Comparison of ENCODE assay signal across 34 cellular contexts in genomic region chr3:142946861-142947260, GRCh38. TPM values are rescaled to one million over a fixed set of nuclear protein-coding genes. Genes with fewer than 3 reads are reported as not detected.
A peak's percentile ranks its signal among the peaks of the same experiment; 100 is the strongest.
DNase-seq lines count a peak whose midpoint lies in the region; ATAC-seq and TF ChIP-seq lines count a peak whose summit lies in the region.
"Had no signal": no experiment of that assay in that cellular context is flagged by ENCODE, and none has a peak within 500 bp of the region (broad histone marks: within the 10 kb centered on the region; RNA-seq: fewer than 3 reads in every experiment).

No MANE protein-coding gene starts in this region.

- peaks cover 11% of the 10 kb centered on the region for H3K4me1 ChIP-seq in HUES6 (ENCODE audit: control insufficient read depth, insufficient read depth, low read length)
- no peaks in the 10 kb centered on the region for H3K4me1 ChIP-seq in mesendoderm (ENCODE audit: control insufficient read depth, low read depth, low read length)
- H3K4me1 ChIP-seq: SJSA1 had no signal

- WGBS in mesendoderm (ENCODE audit: extremely low coverage, insufficient coverage, low lambda C conversion rate): no CpG with 5 or more reads among the region's 8 CpGs

- no peak overlapping the region for H3K9ac ChIP-seq in HUES6 (ENCODE audit: low read length)
- H3K9ac ChIP-seq in mesendoderm (ENCODE audit: low read length): no peak overlapping the region
- H3K9ac ChIP-seq: BLaER1 had no signal

- H3K56ac ChIP-seq in mesendoderm (ENCODE audit: low read length): no peak overlapping the region

- H3K27me3 ChIP-seq in HUES6 (ENCODE audit: control insufficient read depth, insufficient read depth, low read length) (no peaks in the 10 kb centered on the region; the same call in 1 of the 2 replicates), mesendoderm (ENCODE audit: insufficient read depth, low read length, poor library complexity) (no peaks in the 10 kb centered on the region)
- H3K27me3 ChIP-seq: BLaER1 had no signal

- ATAC-seq in HG02884 (IDR thresholded peaks at IDR 0.05; ENCODE audit: unreplicated experiment) (no peak), T-cell (replicated peaks in 1 of 4) (no peak)
- ATAC-seq: left lobe of liver had no signal

- intact Hi-C loops in Calu3 (cut with micrococcal nuclease; ENCODE audit: unreplicated experiment): no loop called here

- H3K36me3 ChIP-seq in HUES6 (ENCODE audit: control insufficient read depth, insufficient read depth, low read length) (no peaks in the 10 kb centered on the region), mesendoderm (ENCODE audit: control insufficient read depth, insufficient read depth, low read length) (no peaks in the 10 kb centered on the region)
- H3K36me3 ChIP-seq: BLaER1, neutrophil, SJSA1, tibial artery had no signal

- H3K4me3 Mint-ChIP-seq in Calu3 (ENCODE audit: low read depth, unreplicated experiment) (peak overlapping the region; percentile 61), T-cell (peak overlapping the region in 1 of 3 donors; percentile 31)
- H3K4me3 Mint-ChIP-seq: central memory CD8-positive, alpha-beta T cell had no signal

- no peak overlapping the region for H2BK15ac ChIP-seq in mesendoderm (replicated peaks; ENCODE audit: low read depth)

- H3K18ac ChIP-seq in mesendoderm (ENCODE audit: low read length): no peak overlapping the region

- POLR2A ChIA-PET in T-cell (lab: Charles Lee): no interaction called here

- H3K9me3 Mint-ChIP-seq in Calu3 (ENCODE audit: low read depth, unreplicated experiment): no peaks in the 10 kb centered on the region
- no peaks in the 10 kb centered on the region for H3K9me3 Mint-ChIP-seq in T-cell
- H3K9me3 Mint-ChIP-seq: central memory CD8-positive, alpha-beta T cell; stimulated activated naive CD8-positive, alpha-beta T cell treated with anti-CD3 and anti-CD28 coated beads, Interleukin-15, amount 100 ng/mL, for 72 hours had no signal

- peaks cover 4% of the 10 kb centered on the region for H3K27me3 Mint-ChIP-seq in Calu3 (ENCODE audit: unreplicated experiment)
- H3K27me3 Mint-ChIP-seq in T-cell: peaks cover 35 to 38% of the 10 kb centered on the region in 2 donors

- H3K27ac ChIP-seq in HUES6 (ENCODE audit: low read depth, low read length) (no peak overlapping the region), coronary artery (no peak overlapping the region), mesendoderm (ENCODE audit: low read depth, low read length) (no peak overlapping the region)
- H3K27ac ChIP-seq: BLaER1, neutrophil, RWPE1, SJSA1, tibial artery had no signal

- no peak overlapping the region for H3K23ac ChIP-seq in mesendoderm (ENCODE audit: low read length)

- no peaks in the 10 kb centered on the region; the same call in 1 of the 2 replicates for H3K9me3 ChIP-seq in HUES6 (ENCODE audit: control insufficient read depth, insufficient read depth, low read depth, low read length)
- H3K9me3 ChIP-seq: neutrophil, SJSA1, tibial artery had no signal

- H2BK5ac ChIP-seq in mesendoderm (ENCODE audit: low read length): no peak overlapping the region

- H3K4me1 Mint-ChIP-seq in Calu3 (ENCODE audit: low read depth, unreplicated experiment) (peaks cover 30% of the 10 kb centered on the region), T-cell (peaks cover 8 to 14% (median 12%) of the 10 kb centered on the region in 3 donors)

- no peak overlapping the region for H3K4me2 ChIP-seq in mesendoderm (ENCODE audit: low read length)
- H3K4me2 ChIP-seq: BLaER1 had no signal

- no peak overlapping the region for H4K8ac ChIP-seq in mesendoderm (ENCODE audit: low read depth, low read length)

- CTCF ChIA-PET in Calu3 (lab: Charles Lee): interaction anchor here (0.7 kb wide), 1 partner anchor 44 kb away, joined by 3 read pairs; no protein-coding TSS in a partner anchor
- CTCF ChIA-PET in T-cell (lab: Charles Lee): interaction anchor here (0.6 to 0.7 kb wide), 2 partner anchors 27 to 424 kb away, joined by 3 to 5 read pairs; no protein-coding TSS in a partner anchor

- TF ChIP-seq CTCF in Calu3 (IDR thresholded peaks at IDR 0.05; ENCODE audit: unreplicated experiment): no peak
- TF ChIP-seq CTCF in coronary artery (IDR thresholded peaks at IDR 0.05): no peak

- H3K27ac Mint-ChIP-seq in Calu3 (ENCODE audit: unreplicated experiment) (no peak overlapping the region), T-cell (no peak overlapping the region)
- H3K27ac Mint-ChIP-seq: stimulated activated naive CD8-positive, alpha-beta T cell treated with anti-CD3 and anti-CD28 coated beads, Interleukin-15, amount 100 ng/mL, for 72 hours had no signal

- no peak overlapping the region for H3K4ac ChIP-seq in mesendoderm (ENCODE audit: low read depth, low read length)

- no peaks in the 10 kb centered on the region for H3K79me2 ChIP-seq in mesendoderm (ENCODE audit: control insufficient read depth, insufficient read depth, low read length)

- H2AK5ac ChIP-seq in mesendoderm (ENCODE audit: low read length): no peak overlapping the region

- no peaks in the 10 kb centered on the region for H3K79me1 ChIP-seq in mesendoderm (ENCODE audit: low read length)

- H3K4me3 ChIP-seq in HUES6 (ENCODE audit: low read depth, low read length) (0 out of 2 replicates have a peak overlapping the region, but pooled peaks have one; percentile 8), coronary artery (peak overlapping the region; percentile 60), mesendoderm (ENCODE audit: low read length) (no peak overlapping the region)
- H3K4me3 ChIP-seq: BLaER1, SJSA1, tibial artery had no signal

- BruUV-seq in Calu3 (replicated peaks; lab: Mats Ljungman, UMichigan): no TSS peak

- H3K36me3 Mint-ChIP-seq in Calu3 (ENCODE audit: insufficient read depth, unreplicated experiment) (no peaks in the 10 kb centered on the region), T-cell (no peaks in the 10 kb centered on the region)

- H4K5ac ChIP-seq in mesendoderm (ENCODE audit: low read length): no peak overlapping the region

- no peak overlapping the region for H2BK120ac ChIP-seq in mesendoderm (ENCODE audit: low read depth, low read length)

- DNase-seq in Calu3 (no peak), coronary artery (ENCODE audit: low spot score) (no peak), mesendoderm (peak; percentile 51), T-cell (no peak)
- DNase-seq in stimulated activated CD4-positive, alpha-beta T cell treated with anti-CD3 and anti-CD28 coated beads, Interleukin-12 subunit alpha, Interleukin-12 subunit beta, amount 100 ng/mL, for 4 hours: no peak
- DNase-seq: activated naive CD4-positive, alpha-beta T cell; activated T-cell treated with anti-CD3 and anti-CD28 coated beads, Interleukin-2, amount 50 U/mL, for 48 hours; COR-L47; dermis blood vessel endothelial cell; GF-D8; hippocampal formation; KBM-7; mesenchymal stem cell; NCI-H1092 treated with DMSO at 0.1 percent for 48 hours; NCI-H187; NCI-H2171 treated with DMSO at 0.1 percent for 48 hours; NCI-H510A treated with DMSO at 0.1 percent for 48 hours; stimulated activated CD4-positive, alpha-beta T cell treated with anti-CD3 and anti-CD28 coated beads, Interleukin-2, amount 100 ng/mL, for 24 hours; stimulated activated CD8-positive, alpha-beta memory T cell treated with anti-CD3 and anti-CD28 coated beads, Interleukin-4, amount 100 ng/mL, for 48 hours; stimulated activated naive CD8-positive, alpha-beta T cell treated with anti-CD3 and anti-CD28 coated beads, Interleukin-15, amount 100 ng/mL, for 72 hours; T-helper 2 cell; tibial artery had no signal

RNA-seq across cellular contexts. Expression of gene PAQR9, which starts 16.6 kb away (rescaled TPM):
- total RNA-seq in Calu3 (2022): 1.3 and 2.0 TPM in 2 replicates
- 0.86 TPM for polyA plus RNA-seq in mesendoderm (2013, experiment 1 of 2)
- 1.0 TPM for polyA plus RNA-seq in mesendoderm (2013, experiment 2 of 2)
- total RNA-seq in T-cell: not detected
- total RNA-seq: dermis blood vessel endothelial cell, HT1080, MCF 10A, posterior vena cava, SJSA1 had no signal
- polyA plus RNA-seq: AG04450 had no signal

RNA-seq across cellular contexts. Expression of gene U2SURP, which starts 54.5 kb away (rescaled TPM):
- 275 TPM in 2 replicates for total RNA-seq in Calu3 (2022)
- polyA plus RNA-seq in mesendoderm (2013, experiment 1 of 2): 160 TPM
- 159 TPM for polyA plus RNA-seq in mesendoderm (2013, experiment 2 of 2)
- 100 to 1,000 TPM; 113 to 164 (median 122) TPM for total RNA-seq in T-cell

RNA-seq across cellular contexts. Expression of gene PCOLCE2, which starts 58.0 kb away (rescaled TPM):
- total RNA-seq in Calu3 (2022) (5.6 and 9.6 TPM in 2 replicates), T-cell (not detected)
- 9.3 TPM for polyA plus RNA-seq in mesendoderm (2013, experiment 1 of 2)
- 9.4 TPM for polyA plus RNA-seq in mesendoderm (2013, experiment 2 of 2)
